Comparison of ENCODE assay signal across 8 cellular contexts in the genomic region with DNA sequence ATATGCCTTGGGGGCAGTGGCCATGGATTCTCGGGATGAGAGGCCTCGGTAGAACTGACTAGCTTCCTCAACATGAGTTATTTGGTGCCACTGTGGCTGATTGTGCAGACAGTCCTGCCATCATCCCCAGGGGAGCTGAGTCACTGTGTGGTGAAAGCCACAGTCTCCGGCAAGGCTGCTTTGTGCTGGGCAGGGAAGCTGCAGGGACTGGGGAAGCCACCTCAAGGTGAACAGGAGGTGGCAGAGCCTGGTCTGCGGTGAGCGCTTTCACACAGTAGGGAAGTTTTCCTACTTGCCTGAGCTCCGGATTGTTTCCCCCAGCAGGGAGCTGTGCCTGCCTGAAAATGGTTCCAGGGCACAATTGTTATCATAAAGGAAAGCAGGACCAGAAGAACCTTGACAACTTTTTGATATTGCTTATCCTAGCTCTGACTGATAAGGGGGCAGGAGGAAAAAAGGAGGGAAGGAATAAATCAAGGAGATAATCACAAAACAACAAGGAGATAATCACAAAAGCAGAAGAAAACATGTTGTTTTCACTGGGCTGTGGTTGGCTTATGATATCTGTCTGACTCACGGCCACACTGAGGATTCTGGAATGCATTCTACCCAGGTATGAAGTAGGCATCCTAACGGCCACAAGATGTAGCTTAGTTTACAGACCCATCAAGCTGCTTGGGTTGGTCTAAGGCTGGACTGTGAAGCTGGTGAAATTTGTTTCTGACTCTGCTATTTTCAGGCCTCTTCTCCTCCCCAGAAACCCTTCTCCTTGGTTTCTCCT. TPM values are rescaled to one million over a fixed set of nuclear protein-coding genes. Genes with fewer than 3 reads are reported as not detected.
A peak's percentile ranks its signal among the peaks of the same experiment; 100 is the strongest.
DNase-seq lines count a peak whose midpoint lies in the region; ATAC-seq lines count a peak whose summit lies in the region.

No MANE protein-coding gene starts in this region.

- H3K9me3 Mint-ChIP-seq in activated naive CD8-positive, alpha-beta T cell treated with anti-CD3 and anti-CD28 coated beads, Interleukin-2, amount 10 ng/mL, durations not matched to agents 7 days and 5 days, result peaks cover 4% of the 10 kb centered on the region
- no peaks in the 10 kb centered on the region for H3K9me3 Mint-ChIP-seq in natural killer cell treated with Interleukin-12 subunit alpha and Interleukin-12 subunit beta and Interleukin-15 and Interleukin-18, amount 100 ng/mL, for 72 hours

- H3K4me3 Mint-ChIP-seq in T-helper 17 cell, result no peak overlapping the region
- peak overlapping the region; percentile 26 for H3K4me3 Mint-ChIP-seq in activated naive CD8-positive, alpha-beta T cell treated with anti-CD3 and anti-CD28 coated beads, Interleukin-2, amount 10 ng/mL, durations not matched to agents 7 days and 5 days
- H3K4me3 Mint-ChIP-seq in natural killer cell treated with Interleukin-12 subunit alpha and Interleukin-12 subunit beta and Interleukin-15 and Interleukin-18, amount 100 ng/mL, for 72 hours, result no peak overlapping the region

- H3K36me3 Mint-ChIP-seq in T-helper 17 cell (ENCODE audit: low read depth), result no peaks in the 10 kb centered on the region
- peaks cover 2% of the 10 kb centered on the region for H3K36me3 Mint-ChIP-seq in activated naive CD8-positive, alpha-beta T cell treated with anti-CD3 and anti-CD28 coated beads, Interleukin-2, amount 10 ng/mL, durations not matched to agents 7 days and 5 days
- H3K36me3 Mint-ChIP-seq in natural killer cell treated with Interleukin-12 subunit alpha and Interleukin-12 subunit beta and Interleukin-15 and Interleukin-18, amount 100 ng/mL, for 72 hours, result no peaks in the 10 kb centered on the region

- no peaks in the 10 kb centered on the region for H3K27me3 Mint-ChIP-seq in T-helper 17 cell
- H3K27me3 Mint-ChIP-seq in activated naive CD8-positive, alpha-beta T cell treated with anti-CD3 and anti-CD28 coated beads, Interleukin-2, amount 10 ng/mL, durations not matched to agents 7 days and 5 days, result peaks cover 2% of the 10 kb centered on the region
- H3K27me3 Mint-ChIP-seq in natural killer cell treated with Interleukin-12 subunit alpha and Interleukin-12 subunit beta and Interleukin-15 and Interleukin-18, amount 100 ng/mL, for 72 hours, result no peaks in the 10 kb centered on the region

- ATAC-seq in GM19328 (IDR thresholded peaks at IDR 0.05; ENCODE audit: unreplicated experiment), result peak; percentile 67
- peak; percentile 97 for ATAC-seq in HG03442 (IDR thresholded peaks at IDR 0.05; ENCODE audit: unreplicated experiment)
- peak; percentile 99 for ATAC-seq in T-helper 17 cell
- ATAC-seq in activated naive CD8-positive, alpha-beta T cell treated with anti-CD3 and anti-CD28 coated beads, Interleukin-2, amount 10 ng/mL, durations not matched to agents 7 days and 5 days (ENCODE audit: low read depth), result peak; percentile 98
- peak; percentile 98 to 100 for ATAC-seq in natural killer cell treated with Interleukin-12 subunit alpha and Interleukin-12 subunit beta and Interleukin-15 and Interleukin-18, amount 100 ng/mL, for 72 hours

- no peaks in the 10 kb centered on the region for H3K9me3 ChIP-seq in T-helper 17 cell (ENCODE audit: control insufficient read depth, low read length, poor library complexity, severe bottlenecking)

- POLR2A ChIA-PET in activated naive CD8-positive, alpha-beta T cell treated with anti-CD3 and anti-CD28 coated beads, Interleukin-2, amount 10 ng/mL, durations not matched to agents 7 days and 5 days (lab: Charles Lee), result interaction anchor here (1.4 to 3.1 kb wide), 3 partner anchors 18 to 34 kb away, joined by 5 to 19 read pairs (median 8); a partner anchor contains a TSS

- DNase-seq in AG20443 (ENCODE audit: low spot score), result peak; percentile 79
- peak; percentile 25 to 53 (median 28) for DNase-seq in T-helper 17 cell
- DNase-seq in activated naive CD8-positive, alpha-beta T cell treated with anti-CD3 and anti-CD28 coated beads, Interleukin-2, amount 10 ng/mL, durations not matched to agents 7 days and 5 days, result peak; percentile 67
- DNase-seq in natural killer cell treated with Interleukin-12 subunit alpha and Interleukin-12 subunit beta and Interleukin-15 and Interleukin-18, amount 100 ng/mL, for 72 hours (ENCODE audit: low spot score), result peak; percentile 88
- DNase-seq in NCI-H1048 (lab: John Stamatoyannopoulos, UW), result no peak
- DNase-seq in NCI-H1092 treated with DMSO at 0.1 percent for 48 hours (lab: John Stamatoyannopoulos, UW), result no peak

- no peak overlapping the region for H3K27ac Mint-ChIP-seq in T-helper 17 cell
- no peak overlapping the region for H3K27ac Mint-ChIP-seq in activated naive CD8-positive, alpha-beta T cell treated with anti-CD3 and anti-CD28 coated beads, Interleukin-2, amount 10 ng/mL, durations not matched to agents 7 days and 5 days
- no peak overlapping the region for H3K27ac Mint-ChIP-seq in natural killer cell treated with Interleukin-12 subunit alpha and Interleukin-12 subunit beta and Interleukin-15 and Interleukin-18, amount 100 ng/mL, for 72 hours

- H3K4me1 Mint-ChIP-seq in T-helper 17 cell, result no peaks in the 10 kb centered on the region
- H3K4me1 Mint-ChIP-seq in activated naive CD8-positive, alpha-beta T cell treated with anti-CD3 and anti-CD28 coated beads, Interleukin-2, amount 10 ng/mL, durations not matched to agents 7 days and 5 days, result peaks cover 4% of the 10 kb centered on the region
- H3K4me1 Mint-ChIP-seq in natural killer cell treated with Interleukin-12 subunit alpha and Interleukin-12 subunit beta and Interleukin-15 and Interleukin-18, amount 100 ng/mL, for 72 hours (ENCODE audit: low read depth in 2 of 2), result peaks cover 4 to 6% of the 10 kb centered on the region in 2 donors

RNA-seq across cellular contexts. Expression of a gene that starts 32.2 kb away (rescaled TPM):
- total RNA-seq in T-helper 17 cell, result 100 to 1,000 TPM; 194 to 208 TPM
- 100 to 1,000 TPM; 247 to 253 TPM for total RNA-seq in activated naive CD8-positive, alpha-beta T cell treated with anti-CD3 and anti-CD28 coated beads, Interleukin-2, amount 10 ng/mL, durations not matched to agents 7 days and 5 days
- total RNA-seq in natural killer cell treated with Interleukin-12 subunit alpha and Interleukin-12 subunit beta and Interleukin-15 and Interleukin-18, amount 100 ng/mL, for 72 hours, result 100 to 1,000 TPM; 293 to 495 TPM

Comparison
In these comparisons a context has a peak if more than half of its experiments do, and no peak if none do; other contexts are left out.
1. DNase-seq: peak in AG20443 (single experiment), T-helper 17 cell (3 of 3), activated naive CD8-positive, alpha-beta T cell treated with anti-CD3 and anti-CD28 coated beads, Interleukin-2, amount 10 ng/mL, durations not matched to agents 7 days and 5 days (single experiment) and natural killer cell treated with Interleukin-12 subunit alpha and Interleukin-12 subunit beta and Interleukin-15 and Interleukin-18, amount 100 ng/mL, for 72 hours (single experiment); none in NCI-H1048 (single experiment) and NCI-H1092 treated with DMSO at 0.1 percent for 48 hours (single experiment).
2. Peak in every context shown above with its lines, with median percentiles within 50 percentile points of each other: ATAC-seq.